Comparison of ENCODE assay signal across 1 cellular context in genomic region chr16:71484006-71484893, GRCh38.
TF ChIP-seq lines count a peak whose summit lies in the region.

No MANE protein-coding gene starts in this region.

TF ChIP-seq in K562, 482 proteins besides CTCF, POLR2A, EP300 and RAD21 (continued from another document and continues in another):
- TF ChIP-seq HBP1 (CRISPR knock-in tag; IDR thresholded peaks at IDR 0.05) (peak; percentile 78; the same call in 1 of the 2 replicates), CBX8 (IDR thresholded peaks at IDR 0.05; ENCODE audit: borderline replicate concordance, extremely low read depth, low read depth, low read length, poor library complexity, severe bottlenecking) (no peak), ZNF395 (CRISPR knock-in tag; IDR thresholded peaks at IDR 0.05) (0 out of 2 replicates have a peak, but pooled peaks have one; percentile 35), GTF2A2 (tag; IDR thresholded peaks at IDR 0.05) (no peak), POLR2AphosphoS5 (IDR thresholded peaks at IDR 0.05; ENCODE audit: control insufficient read depth, insufficient read depth, low read depth, low read length) (peak; percentile 54), ZNF766 (CRISPR knock-in tag; conservative IDR thresholded peaks at IDR 0.05) (0 out of 2 replicates have a peak, but pooled peaks have one; percentile 58), SRSF7 (optimal IDR thresholded peaks at IDR 0.05; ENCODE audit: low read depth, low read length) (no peak), MAX (CRISPR knock-in tag; IDR thresholded peaks at IDR 0.05) (no peak), GABPB1 (CRISPR knock-in tag; IDR thresholded peaks at IDR 0.05) (peak; percentile 95), FOS (IDR thresholded peaks at IDR 0.05; ENCODE audit: extremely low read depth, insufficient read length) (no peak), ZFX (CRISPR knock-in tag; IDR thresholded peaks at IDR 0.05) (peak; percentile 64), TFAP4 (CRISPR knock-in tag; IDR thresholded peaks at IDR 0.05; ENCODE audit: borderline replicate concordance) (peak; percentile 71; the same call in 1 of the 2 replicates), KDM5B (IDR thresholded peaks at IDR 0.05; ENCODE audit: insufficient replicate concordance, low read depth, low read length) (peak; percentile 76), DPF2 (IDR thresholded peaks at IDR 0.05) (0 out of 2 replicates have a peak, but pooled peaks have one; percentile 41), NKRF (IDR thresholded peaks at IDR 0.05; ENCODE audit: borderline replicate concordance) (peak; percentile 67; the same call in 1 of the 2 replicates), KLF13 (tag; IDR thresholded peaks at IDR 0.05; ENCODE audit: borderline replicate concordance, low read depth) (no peak), THRB (CRISPR knock-in tag; conservative IDR thresholded peaks at IDR 0.05) (peak; percentile 73; the same call in 1 of the 2 replicates), ZNF778 (CRISPR knock-in tag; IDR thresholded peaks at IDR 0.05) (no peak), MCM2 (IDR thresholded peaks at IDR 0.05; ENCODE audit: low read depth) (no peak), EP400 (IDR thresholded peaks at IDR 0.05) (peak; percentile 60), ZNF668 (CRISPR knock-in tag; IDR thresholded peaks at IDR 0.05) (no peak), ARID1B (IDR thresholded peaks at IDR 0.05) (no peak), RBFOX2 (IDR thresholded peaks at IDR 0.05; ENCODE audit: low read depth, low read length) (peak; percentile 72), ETV5 (CRISPR knock-in tag; IDR thresholded peaks at IDR 0.05; ENCODE audit: low read depth) (peak; percentile 50; the same call in 1 of the 2 replicates), ETV1 (tag; conservative IDR thresholded peaks at IDR 0.05; ENCODE audit: low read depth) (0 out of 2 replicates have a peak, but pooled peaks have one; percentile 50), ZBTB12 (CRISPR knock-in tag; IDR thresholded peaks at IDR 0.05) (peak; percentile 76), ZBTB40 (IDR thresholded peaks at IDR 0.05) (peak; percentile 92), ZBTB40 (CRISPR knock-in tag; IDR thresholded peaks at IDR 0.05) (no peak), HDAC2 (IDR thresholded peaks at IDR 0.05) (peak; percentile 35; the same call in 1 of the 2 replicates), NCOA1 (IDR thresholded peaks at IDR 0.05; ENCODE audit: low read depth) (peak; percentile 56; the same call in 1 of the 2 replicates), TAF7 (tag; IDR thresholded peaks at IDR 0.05) (peak; percentile 29; the same call in 1 of the 2 replicates), SPI1 (IDR thresholded peaks at IDR 0.05; ENCODE audit: borderline replicate concordance, low read depth, low read length) (peak; percentile 84), RBM14 (IDR thresholded peaks at IDR 0.05; ENCODE audit: borderline replicate concordance, insufficient read depth, low read depth, low read length) (no peak), ZNF507 (tag; conservative IDR thresholded peaks at IDR 0.05) (no peak), MYC (IDR thresholded peaks at IDR 0.05; ENCODE audit: low read depth, low read length) (peak; percentile 57; the same call in 1 of the 2 replicates), MYC (CRISPR knock-in tag; IDR thresholded peaks at IDR 0.05; ENCODE audit: borderline replicate concordance, low read depth) (0 out of 2 replicates have a peak, but pooled peaks have one; percentile 78), THAP12 (CRISPR knock-in tag; IDR thresholded peaks at IDR 0.05) (peak; percentile 96), EHMT2 (IDR thresholded peaks at IDR 0.05) (peak; percentile 51; the same call in 1 of the 2 replicates), CC2D1A (IDR thresholded peaks at IDR 0.05) (no peak), PHF8 (IDR thresholded peaks at IDR 0.05; ENCODE audit: borderline replicate concordance, low read length) (peak; percentile 89; the same call in 1 of the 2 replicates), RFX1 (IDR thresholded peaks at IDR 0.05) (peak; percentile 35; the same call in 1 of the 2 replicates), POLR2G (IDR thresholded peaks at IDR 0.05; ENCODE audit: low read depth, low read length) (peak; percentile 76), KLF1 (tag; IDR thresholded peaks at IDR 0.05) (peak; percentile 60; the same call in 1 of the 2 replicates), ARNT (IDR thresholded peaks at IDR 0.05) (peak in 1 of 2 experiments; percentile 76; a peak in 2 of 4 replicates)
